In genomic region chr2:188291142-188291616, GRCh38 we compare ENCODE assay signal across 1 cellular context.
TF ChIP-seq lines count a peak whose summit lies in the region.

No MANE protein-coding gene starts in this region.

TF ChIP-seq in HCT116, 20 proteins besides CTCF, POLR2A, EP300 and RAD21 (continued from another document):
- TF ChIP-seq REST (IDR thresholded peaks at IDR 0.05; ENCODE audit: low read depth), result no peak
- no peak for TF ChIP-seq YY1 (IDR thresholded peaks at IDR 0.05; ENCODE audit: extremely low read depth, insufficient replicate concordance, low read depth, low read length)
- no peak for TF ChIP-seq CBX3 (IDR thresholded peaks at IDR 0.05; ENCODE audit: low read depth)
- no peak for TF ChIP-seq CEBPB (IDR thresholded peaks at IDR 0.05; ENCODE audit: low read depth)
- TF ChIP-seq ZFX (IDR thresholded peaks at IDR 0.05), result no peak
- TF ChIP-seq SIN3A (IDR thresholded peaks at IDR 0.05; ENCODE audit: low read depth), result 0 out of 2 replicates have a peak, but pooled peaks have one; percentile 48
- no peak for TF ChIP-seq ATF3 (IDR thresholded peaks at IDR 0.05)
- no peak for TF ChIP-seq EZH2phosphoT487 (IDR thresholded peaks at IDR 0.05; ENCODE audit: borderline replicate concordance)
- 0 out of 2 replicates have a peak, but pooled peaks have one; percentile 14 for TF ChIP-seq EGR1 (IDR thresholded peaks at IDR 0.05; ENCODE audit: low read depth)
- TF ChIP-seq SP1 (IDR thresholded peaks at IDR 0.05; ENCODE audit: low read depth), result peak; percentile 19; the same call in 1 of the 2 replicates
- TF ChIP-seq POLR2AphosphoS5 (IDR thresholded peaks at IDR 0.05; ENCODE audit: low read depth, low read length), result no peak
